8 cellular contexts compared by ENCODE assay signal in the genomic region with DNA sequence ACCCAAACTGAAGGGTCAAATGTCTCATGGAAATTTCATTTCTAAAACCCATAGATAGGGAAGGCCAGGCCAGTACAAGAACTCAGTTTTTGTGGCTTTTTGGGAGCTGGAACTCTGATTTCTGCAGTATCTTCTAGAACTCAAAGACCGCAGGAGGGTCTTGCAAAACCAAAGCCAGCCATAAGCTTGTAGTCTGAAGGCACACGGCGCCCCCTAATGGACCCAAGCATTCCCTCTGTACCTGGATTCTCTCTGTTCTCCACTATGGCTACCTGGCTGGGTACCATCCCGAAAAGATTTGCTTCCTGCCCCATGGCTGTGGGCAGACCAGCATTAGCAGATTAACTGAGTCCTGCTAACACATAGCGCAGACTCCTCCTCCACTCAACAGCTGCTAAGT.
DNase-seq lines count a peak whose midpoint lies in the region; ATAC-seq and TF ChIP-seq lines count a peak whose summit lies in the region.

No MANE protein-coding gene starts in this region.

- no peak overlapping the region for H2AFZ ChIP-seq in neuronal stem cell (ENCODE audit: low read length)

- H3K18ac ChIP-seq in neuronal stem cell (ENCODE audit: low read length), result no peak overlapping the region

- H3K79me1 ChIP-seq in neuronal stem cell (ENCODE audit: low read depth, low read length), result no peaks in the 10 kb centered on the region

- no peak overlapping the region for H3K27ac Mint-ChIP-seq in endodermal cell

- H3K4me3 ChIP-seq in endodermal cell (ENCODE audit: low read length) (no peak overlapping the region), neuronal stem cell (ENCODE audit: low read length in 2 of 2) (no peak overlapping the region)

- peaks cover 6% of the 10 kb centered on the region for H3K27me3 Mint-ChIP-seq in endodermal cell (ENCODE audit: insufficient read depth)

- no peak overlapping the region for H4K8ac ChIP-seq in neuronal stem cell (ENCODE audit: low read depth, low read length)

- ATAC-seq in HG02973 (IDR thresholded peaks at IDR 0.05; ENCODE audit: unreplicated experiment) (no peak), HG03039 (IDR thresholded peaks at IDR 0.05; ENCODE audit: unreplicated experiment) (no peak), HG03432 (IDR thresholded peaks at IDR 0.05; ENCODE audit: unreplicated experiment) (no peak)

- H3K36me3 Mint-ChIP-seq in endodermal cell (ENCODE audit: low read depth), result no peaks in the 10 kb centered on the region

- peaks cover 9% of the 10 kb centered on the region for H3K4me1 Mint-ChIP-seq in endodermal cell

- no peak overlapping the region for H3K4ac ChIP-seq in neuronal stem cell (ENCODE audit: low read length)

- no peak overlapping the region for H3K4me3 Mint-ChIP-seq in endodermal cell

- TF ChIP-seq CTCF in endodermal cell (conservative IDR thresholded peaks at IDR 0.05), result peak; percentile 90

- H3K36me3 ChIP-seq in endodermal cell (ENCODE audit: control insufficient read depth, insufficient read depth, low read length) (no peaks in the 10 kb centered on the region), neuronal stem cell (replicated peaks in 1 of 2; ENCODE audit: control insufficient read depth in 2 of 2, insufficient read depth in 2 of 2, low read length in 2 of 2) (no peaks in the 10 kb centered on the region)

- H2BK15ac ChIP-seq in neuronal stem cell (ENCODE audit: low read length), result no peak overlapping the region

- DNase-seq in SIG-M5 treated with dmso at 0.1 percent for 504 hours (lab: John Stamatoyannopoulos, UW; ENCODE audit: unreplicated experiment), result peak; percentile 22
- DNase-seq in SIG-M5 (lab: John Stamatoyannopoulos, UW), result no peak
- DNase-seq in NCI-H345 (lab: John Stamatoyannopoulos, UW), result peak; percentile 29
- DNase-seq in endodermal cell, result peak; percentile 90
- peak; percentile 52 for DNase-seq in neuronal stem cell (ENCODE audit: low spot score)

- H3K9me3 ChIP-seq in endodermal cell (ENCODE audit: control insufficient read depth, low read length) (no peaks in the 10 kb centered on the region), neuronal stem cell (replicated peaks in 1 of 2; ENCODE audit: control insufficient read depth in 2 of 2, insufficient read depth in 1 of 2, low read depth in 1 of 2, low read length in 2 of 2) (no peaks in the 10 kb centered on the region)

- H3K9ac ChIP-seq in endodermal cell (ENCODE audit: extremely low read depth, low read length, poor library complexity, severe bottlenecking) (no peak overlapping the region), neuronal stem cell (ENCODE audit: low read depth, low read length, poor library complexity) (no peak overlapping the region)

- no peak overlapping the region for H3K23ac ChIP-seq in neuronal stem cell (ENCODE audit: low read depth, low read length, poor library complexity)

- WGBS in endodermal cell (ENCODE audit: insufficient coverage in 1 of 2, insufficient read length in 1 of 2), 2 experiments, result 42 to 50% methylated on average over 3 to 5 of the region's 5 CpGs
- WGBS in neuronal stem cell (ENCODE audit: extremely low coverage in 2 of 2, insufficient read length in 2 of 2, insufficient replicate concordance in 1 of 2), 2 donors, result no CpG with 5 or more reads among the region's 5 CpGs

- H3K14ac ChIP-seq in neuronal stem cell (ENCODE audit: low read length), result no peak overlapping the region

- H3K9me3 Mint-ChIP-seq in endodermal cell, result no peaks in the 10 kb centered on the region

- no peak overlapping the region for H4K91ac ChIP-seq in neuronal stem cell (ENCODE audit: low read depth, low read length, poor library complexity)

- H2BK120ac ChIP-seq in neuronal stem cell (ENCODE audit: low read depth, low read length), result no peak overlapping the region

- no peaks in the 10 kb centered on the region for H3K27me3 ChIP-seq in endodermal cell (ENCODE audit: control insufficient read depth, insufficient read depth, low read length, poor library complexity, severe bottlenecking)
- H3K27me3 ChIP-seq in neuronal stem cell (ENCODE audit: control insufficient read depth in 3 of 3, insufficient read depth in 3 of 3, low read depth in 1 of 3, low read length in 3 of 3), result no peaks in the 10 kb centered on the region

- H3K4me1 ChIP-seq in endodermal cell (ENCODE audit: control insufficient read depth, insufficient read depth, low read length) (peaks cover 9% of the 10 kb centered on the region), neuronal stem cell (ENCODE audit: control insufficient read depth in 2 of 2, insufficient read depth in 1 of 2, low read depth in 1 of 2, low read length in 2 of 2) (peaks cover 0 to 8% of the 10 kb centered on the region in 2 donors)

- no peak overlapping the region for H2BK5ac ChIP-seq in neuronal stem cell (ENCODE audit: low read length)

- no peak overlapping the region for H2BK12ac ChIP-seq in neuronal stem cell (ENCODE audit: low read length)

- H3K27ac ChIP-seq in endodermal cell (ENCODE audit: low read depth, low read length) (no peak overlapping the region), neuronal stem cell (replicated peaks; ENCODE audit: low read length) (no peak overlapping the region)

- H3K4me2 ChIP-seq in neuronal stem cell (ENCODE audit: insufficient read depth, low read length, poor library complexity, severe bottlenecking), result no peak overlapping the region

- no peak overlapping the region for H2AK5ac ChIP-seq in neuronal stem cell (ENCODE audit: low read depth, low read length)
